ENCODE assay signal across 3 cellular contexts in the genomic region with DNA sequence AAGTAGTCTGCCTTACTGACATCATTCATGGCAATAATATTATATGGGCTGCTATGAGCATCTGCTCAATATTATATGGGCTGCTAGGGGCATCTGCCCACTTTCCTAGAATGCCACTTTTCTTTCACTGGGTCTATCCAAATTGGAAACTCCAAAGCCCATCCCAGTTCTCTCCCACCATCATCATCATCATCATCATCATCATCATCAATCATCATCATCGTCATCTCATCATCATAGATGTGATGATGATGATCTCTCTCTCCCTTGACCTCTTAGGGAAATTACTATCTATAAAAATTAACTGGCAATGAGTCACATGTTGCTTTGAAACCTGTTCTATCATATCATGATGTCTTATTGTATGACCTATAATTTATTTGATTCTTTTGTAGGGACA.
A peak's percentile ranks its signal among the peaks of the same experiment; 100 is the strongest.
TF ChIP-seq lines count a peak whose summit lies in the region.

No MANE protein-coding gene starts in this region.

TF ChIP-seq in HepG2, 621 proteins besides CTCF, POLR2A, EP300 and RAD21:
- peak; percentile 90 for TF ChIP-seq CREB1 (IDR thresholded peaks at IDR 0.05)
- no peak for TF ChIP-seq CREB1 (CRISPR knock-in tag; IDR thresholded peaks at IDR 0.05)
- TF ChIP-seq ARID2 (CRISPR knock-in tag; IDR thresholded peaks at IDR 0.05; ENCODE audit: borderline replicate concordance): no peak

TF ChIP-seq in A549, 52 proteins besides CTCF, POLR2A, EP300 and RAD21:
- no peak for TF ChIP-seq SMC3 (IDR thresholded peaks at IDR 0.05)
- no peak for TF ChIP-seq HOXB13 (CRISPR knock-in tag; IDR thresholded peaks at IDR 0.05; ENCODE audit: low read depth)
- TF ChIP-seq SREBF2 (IDR thresholded peaks at IDR 0.05): no peak
- no peak for TF ChIP-seq FOSL2 (IDR thresholded peaks at IDR 0.05)
- TF ChIP-seq FOSL2 (CRISPR knock-in tag; IDR thresholded peaks at IDR 0.05): no peak
- no peak for TF ChIP-seq ZC3H11A (IDR thresholded peaks at IDR 0.05)
- TF ChIP-seq, protein P1, sequence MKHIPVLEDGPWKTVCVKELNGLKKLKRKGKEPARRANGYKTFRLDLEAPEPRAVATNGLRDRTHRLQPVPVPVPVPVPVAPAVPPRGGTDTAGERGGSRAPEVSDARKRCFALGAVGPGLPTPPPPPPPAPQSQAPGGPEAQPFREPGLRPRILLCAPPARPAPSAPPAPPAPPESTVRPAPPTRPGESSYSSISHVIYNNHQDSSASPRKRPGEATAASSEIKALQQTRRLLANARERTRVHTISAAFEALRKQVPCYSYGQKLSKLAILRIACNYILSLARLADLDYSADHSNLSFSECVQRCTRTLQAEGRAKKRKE (CRISPR knock-in tag; IDR thresholded peaks at IDR 0.05; ENCODE audit: low read depth): no peak
- no peak for TF ChIP-seq ZSCAN20 (CRISPR knock-in tag; IDR thresholded peaks at IDR 0.05)
- TF ChIP-seq PHF8 (IDR thresholded peaks at IDR 0.05; ENCODE audit: borderline replicate concordance, low read depth): no peak
- TF ChIP-seq, protein P2, sequence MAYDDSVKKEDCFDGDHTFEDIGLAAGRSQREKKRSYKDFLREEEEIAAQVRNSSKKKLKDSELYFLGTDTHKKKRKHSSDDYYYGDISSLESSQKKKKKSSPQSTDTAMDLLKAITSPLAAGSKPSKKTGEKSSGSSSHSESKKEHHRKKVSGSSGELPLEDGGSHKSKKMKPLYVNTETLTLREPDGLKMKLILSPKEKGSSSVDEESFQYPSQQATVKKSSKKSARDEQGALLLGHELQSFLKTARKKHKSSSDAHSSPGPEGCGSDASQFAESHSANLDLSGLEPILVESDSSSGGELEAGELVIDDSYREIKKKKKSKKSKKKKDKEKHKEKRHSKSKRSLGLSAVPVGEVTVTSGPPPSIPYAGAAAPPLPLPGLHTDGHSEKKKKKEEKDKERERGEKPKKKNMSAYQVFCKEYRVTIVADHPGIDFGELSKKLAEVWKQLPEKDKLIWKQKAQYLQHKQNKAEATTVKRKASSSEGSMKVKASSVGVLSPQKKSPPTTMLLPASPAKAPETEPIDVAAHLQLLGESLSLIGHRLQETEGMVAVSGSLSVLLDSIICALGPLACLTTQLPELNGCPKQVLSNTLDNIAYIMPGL (CRISPR knock-in tag; IDR thresholded peaks at IDR 0.05; ENCODE audit: borderline replicate concordance): no peak
- TF ChIP-seq, protein P3, sequence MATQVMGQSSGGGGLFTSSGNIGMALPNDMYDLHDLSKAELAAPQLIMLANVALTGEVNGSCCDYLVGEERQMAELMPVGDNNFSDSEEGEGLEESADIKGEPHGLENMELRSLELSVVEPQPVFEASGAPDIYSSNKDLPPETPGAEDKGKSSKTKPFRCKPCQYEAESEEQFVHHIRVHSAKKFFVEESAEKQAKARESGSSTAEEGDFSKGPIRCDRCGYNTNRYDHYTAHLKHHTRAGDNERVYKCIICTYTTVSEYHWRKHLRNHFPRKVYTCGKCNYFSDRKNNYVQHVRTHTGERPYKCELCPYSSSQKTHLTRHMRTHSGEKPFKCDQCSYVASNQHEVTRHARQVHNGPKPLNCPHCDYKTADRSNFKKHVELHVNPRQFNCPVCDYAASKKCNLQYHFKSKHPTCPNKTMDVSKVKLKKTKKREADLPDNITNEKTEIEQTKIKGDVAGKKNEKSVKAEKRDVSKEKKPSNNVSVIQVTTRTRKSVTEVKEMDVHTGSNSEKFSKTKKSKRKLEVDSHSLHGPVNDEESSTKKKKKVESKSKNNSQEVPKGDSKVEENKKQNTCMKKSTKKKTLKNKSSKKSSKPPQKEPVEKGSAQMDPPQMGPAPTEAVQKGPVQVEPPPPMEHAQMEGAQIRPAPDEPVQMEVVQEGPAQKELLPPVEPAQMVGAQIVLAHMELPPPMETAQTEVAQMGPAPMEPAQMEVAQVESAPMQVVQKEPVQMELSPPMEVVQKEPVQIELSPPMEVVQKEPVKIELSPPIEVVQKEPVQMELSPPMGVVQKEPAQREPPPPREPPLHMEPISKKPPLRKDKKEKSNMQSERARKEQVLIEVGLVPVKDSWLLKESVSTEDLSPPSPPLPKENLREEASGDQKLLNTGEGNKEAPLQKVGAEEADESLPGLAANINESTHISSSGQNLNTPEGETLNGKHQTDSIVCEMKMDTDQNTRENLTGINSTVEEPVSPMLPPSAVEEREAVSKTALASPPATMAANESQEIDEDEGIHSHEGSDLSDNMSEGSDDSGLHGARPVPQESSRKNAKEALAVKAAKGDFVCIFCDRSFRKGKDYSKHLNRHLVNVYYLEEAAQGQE (IDR thresholded peaks at IDR 0.05): no peak
- TF ChIP-seq, protein P4, sequence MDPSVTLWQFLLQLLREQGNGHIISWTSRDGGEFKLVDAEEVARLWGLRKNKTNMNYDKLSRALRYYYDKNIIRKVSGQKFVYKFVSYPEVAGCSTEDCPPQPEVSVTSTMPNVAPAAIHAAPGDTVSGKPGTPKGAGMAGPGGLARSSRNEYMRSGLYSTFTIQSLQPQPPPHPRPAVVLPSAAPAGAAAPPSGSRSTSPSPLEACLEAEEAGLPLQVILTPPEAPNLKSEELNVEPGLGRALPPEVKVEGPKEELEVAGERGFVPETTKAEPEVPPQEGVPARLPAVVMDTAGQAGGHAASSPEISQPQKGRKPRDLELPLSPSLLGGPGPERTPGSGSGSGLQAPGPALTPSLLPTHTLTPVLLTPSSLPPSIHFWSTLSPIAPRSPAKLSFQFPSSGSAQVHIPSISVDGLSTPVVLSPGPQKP (IDR thresholded peaks at IDR 0.05; ENCODE audit: low read depth, low read length): no peak

TF ChIP-seq in HEK293, 187 proteins besides CTCF, POLR2A, EP300 and RAD21:
- TF ChIP-seq, protein P5, sequence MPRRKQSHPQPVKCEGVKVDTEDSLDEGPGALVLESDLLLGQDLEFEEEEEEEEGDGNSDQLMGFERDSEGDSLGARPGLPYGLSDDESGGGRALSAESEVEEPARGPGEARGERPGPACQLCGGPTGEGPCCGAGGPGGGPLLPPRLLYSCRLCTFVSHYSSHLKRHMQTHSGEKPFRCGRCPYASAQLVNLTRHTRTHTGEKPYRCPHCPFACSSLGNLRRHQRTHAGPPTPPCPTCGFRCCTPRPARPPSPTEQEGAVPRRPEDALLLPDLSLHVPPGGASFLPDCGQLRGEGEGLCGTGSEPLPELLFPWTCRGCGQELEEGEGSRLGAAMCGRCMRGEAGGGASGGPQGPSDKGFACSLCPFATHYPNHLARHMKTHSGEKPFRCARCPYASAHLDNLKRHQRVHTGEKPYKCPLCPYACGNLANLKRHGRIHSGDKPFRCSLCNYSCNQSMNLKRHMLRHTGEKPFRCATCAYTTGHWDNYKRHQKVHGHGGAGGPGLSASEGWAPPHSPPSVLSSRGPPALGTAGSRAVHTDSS (tag by site-specific recombination; IDR thresholded peaks at IDR 0.05): peak; percentile 95
- TF ChIP-seq, protein P6, sequence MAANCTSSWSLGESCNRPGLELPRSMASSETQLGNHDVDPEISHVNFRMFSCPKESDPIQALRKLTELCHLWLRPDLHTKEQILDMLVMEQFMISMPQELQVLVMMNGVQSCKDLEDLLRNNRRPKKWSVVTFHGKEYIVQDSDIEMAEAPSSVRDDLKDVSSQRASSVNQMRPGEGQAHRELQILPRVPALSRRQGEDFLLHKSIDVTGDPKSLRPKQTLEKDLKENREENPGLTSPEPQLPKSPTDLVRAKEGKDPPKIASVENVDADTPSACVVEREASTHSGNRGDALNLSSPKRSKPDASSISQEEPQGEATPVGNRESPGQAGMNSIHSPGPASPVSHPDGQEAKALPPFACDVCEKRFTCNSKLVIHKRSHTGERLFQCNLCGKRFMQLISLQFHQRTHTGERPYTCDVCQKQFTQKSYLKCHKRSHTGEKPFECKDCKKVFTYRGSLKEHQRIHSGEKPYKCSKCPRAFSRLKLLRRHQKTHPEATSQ (tag by site-specific recombination; IDR thresholded peaks at IDR 0.05): no peak
TF ChIP-seq in HEK293: peak in this region for 1.
